1 cellular context compared by ENCODE assay signal in the genomic region with DNA sequence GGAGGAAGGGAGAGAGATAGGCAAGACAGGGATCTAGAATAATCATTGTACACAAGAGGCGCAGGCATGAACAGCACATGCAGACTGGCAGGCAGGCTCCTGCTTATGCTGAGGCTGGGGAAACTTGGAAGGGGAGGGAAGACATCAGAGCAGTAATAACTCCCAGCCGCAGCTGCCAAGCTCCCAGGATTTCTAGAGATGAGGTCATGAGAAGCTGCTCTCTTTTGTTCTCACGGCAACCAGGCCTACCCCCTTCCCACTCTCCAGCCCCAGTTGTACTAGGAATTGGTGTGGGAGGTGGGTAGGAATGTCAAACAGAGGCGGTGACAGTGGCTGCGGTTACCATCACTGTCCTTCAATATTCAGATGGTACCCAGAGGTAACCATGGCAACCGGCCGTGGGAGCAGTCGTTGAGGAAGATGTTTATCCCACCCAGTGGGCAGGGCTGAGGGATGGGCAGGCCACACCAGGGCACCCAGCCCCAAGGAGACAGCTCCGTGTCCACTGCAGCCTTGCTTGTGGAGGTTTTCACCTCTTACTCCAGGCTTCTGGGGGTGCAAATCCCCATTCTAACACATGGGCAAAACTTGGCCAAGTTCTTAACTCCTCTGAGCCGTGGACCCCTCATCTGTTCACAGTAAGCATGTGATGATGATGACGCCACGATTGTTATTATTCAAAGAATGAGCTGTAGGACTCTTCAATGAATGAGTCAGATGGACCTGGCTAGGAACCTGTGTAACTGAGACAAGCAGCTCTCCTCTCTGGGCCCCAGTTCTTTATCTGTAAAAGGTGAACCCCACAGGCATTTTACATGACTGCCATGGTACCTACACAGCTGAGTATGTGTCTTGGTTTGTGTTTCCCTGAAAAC.
TF ChIP-seq lines count a peak whose summit lies in the region.

No MANE protein-coding gene starts in this region.

TF ChIP-seq in HepG2, 621 proteins besides CTCF, POLR2A, EP300 and RAD21:
- TF ChIP-seq, protein P1, sequence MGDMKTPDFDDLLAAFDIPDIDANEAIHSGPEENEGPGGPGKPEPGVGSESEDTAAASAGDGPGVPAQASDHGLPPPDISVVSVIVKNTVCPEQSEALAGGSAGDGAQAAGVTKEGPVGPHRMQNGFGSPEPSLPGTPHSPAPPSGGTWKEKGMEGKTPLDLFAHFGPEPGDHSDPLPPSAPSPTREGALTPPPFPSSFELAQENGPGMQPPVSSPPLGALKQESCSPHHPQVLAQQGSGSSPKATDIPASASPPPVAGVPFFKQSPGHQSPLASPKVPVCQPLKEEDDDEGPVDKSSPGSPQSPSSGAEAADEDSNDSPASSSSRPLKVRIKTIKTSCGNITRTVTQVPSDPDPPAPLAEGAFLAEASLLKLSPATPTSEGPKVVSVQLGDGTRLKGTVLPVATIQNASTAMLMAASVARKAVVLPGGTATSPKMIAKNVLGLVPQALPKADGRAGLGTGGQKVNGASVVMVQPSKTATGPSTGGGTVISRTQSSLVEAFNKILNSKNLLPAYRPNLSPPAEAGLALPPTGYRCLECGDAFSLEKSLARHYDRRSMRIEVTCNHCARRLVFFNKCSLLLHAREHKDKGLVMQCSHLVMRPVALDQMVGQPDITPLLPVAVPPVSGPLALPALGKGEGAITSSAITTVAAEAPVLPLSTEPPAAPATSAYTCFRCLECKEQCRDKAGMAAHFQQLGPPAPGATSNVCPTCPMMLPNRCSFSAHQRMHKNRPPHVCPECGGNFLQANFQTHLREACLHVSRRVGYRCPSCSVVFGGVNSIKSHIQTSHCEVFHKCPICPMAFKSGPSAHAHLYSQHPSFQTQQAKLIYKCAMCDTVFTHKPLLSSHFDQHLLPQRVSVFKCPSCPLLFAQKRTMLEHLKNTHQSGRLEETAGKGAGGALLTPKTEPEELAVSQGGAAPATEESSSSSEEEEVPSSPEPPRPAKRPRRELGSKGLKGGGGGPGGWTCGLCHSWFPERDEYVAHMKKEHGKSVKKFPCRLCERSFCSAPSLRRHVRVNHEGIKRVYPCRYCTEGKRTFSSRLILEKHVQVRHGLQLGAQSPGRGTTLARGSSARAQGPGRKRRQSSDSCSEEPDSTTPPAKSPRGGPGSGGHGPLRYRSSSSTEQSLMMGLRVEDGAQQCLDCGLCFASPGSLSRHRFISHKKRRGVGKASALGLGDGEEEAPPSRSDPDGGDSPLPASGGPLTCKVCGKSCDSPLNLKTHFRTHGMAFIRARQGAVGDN (CRISPR knock-in tag; IDR thresholded peaks at IDR 0.05) = no peak; the same call in 1 of the 2 replicates
- TF ChIP-seq RFX1 (IDR thresholded peaks at IDR 0.05) = peak; percentile 63
- TF ChIP-seq, protein P2, sequence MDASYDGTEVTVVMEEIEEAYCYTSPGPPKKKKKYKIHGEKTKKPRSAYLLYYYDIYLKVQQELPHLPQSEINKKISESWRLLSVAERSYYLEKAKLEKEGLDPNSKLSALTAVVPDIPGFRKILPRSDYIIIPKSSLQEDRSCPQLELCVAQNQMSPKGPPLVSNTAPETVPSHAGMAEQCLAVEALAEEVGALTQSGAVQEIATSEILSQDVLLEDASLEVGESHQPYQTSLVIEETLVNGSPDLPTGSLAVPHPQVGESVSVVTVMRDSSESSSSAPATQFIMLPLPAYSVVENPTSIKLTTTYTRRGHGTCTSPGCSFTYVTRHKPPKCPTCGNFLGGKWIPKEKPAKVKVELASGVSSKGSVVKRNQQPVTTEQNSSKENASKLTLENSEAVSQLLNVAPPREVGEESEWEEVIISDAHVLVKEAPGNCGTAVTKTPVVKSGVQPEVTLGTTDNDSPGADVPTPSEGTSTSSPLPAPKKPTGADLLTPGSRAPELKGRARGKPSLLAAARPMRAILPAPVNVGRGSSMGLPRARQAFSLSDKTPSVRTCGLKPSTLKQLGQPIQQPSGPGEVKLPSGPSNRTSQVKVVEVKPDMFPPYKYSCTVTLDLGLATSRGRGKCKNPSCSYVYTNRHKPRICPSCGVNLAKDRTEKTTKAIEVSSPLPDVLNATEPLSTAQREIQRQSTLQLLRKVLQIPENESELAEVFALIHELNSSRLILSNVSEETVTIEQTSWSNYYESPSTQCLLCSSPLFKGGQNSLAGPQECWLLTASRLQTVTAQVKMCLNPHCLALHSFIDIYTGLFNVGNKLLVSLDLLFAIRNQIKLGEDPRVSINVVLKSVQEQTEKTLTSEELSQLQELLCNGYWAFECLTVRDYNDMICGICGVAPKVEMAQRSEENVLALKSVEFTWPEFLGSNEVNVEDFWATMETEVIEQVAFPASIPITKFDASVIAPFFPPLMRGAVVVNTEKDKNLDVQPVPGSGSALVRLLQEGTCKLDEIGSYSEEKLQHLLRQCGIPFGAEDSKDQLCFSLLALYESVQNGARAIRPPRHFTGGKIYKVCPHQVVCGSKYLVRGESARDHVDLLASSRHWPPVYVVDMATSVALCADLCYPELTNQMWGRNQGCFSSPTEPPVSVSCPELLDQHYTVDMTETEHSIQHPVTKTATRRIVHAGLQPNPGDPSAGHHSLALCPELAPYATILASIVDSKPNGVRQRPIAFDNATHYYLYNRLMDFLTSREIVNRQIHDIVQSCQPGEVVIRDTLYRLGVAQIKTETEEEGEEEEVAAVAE (CRISPR knock-in tag; IDR thresholded peaks at IDR 0.05; ENCODE audit: borderline replicate concordance) = no peak
- TF ChIP-seq RFX3 (CRISPR knock-in tag; IDR thresholded peaks at IDR 0.05) = 0 out of 2 replicates have a peak, but pooled peaks have one; percentile 16
- TF ChIP-seq ZNF251 (CRISPR knock-in tag; IDR thresholded peaks at IDR 0.05) = no peak
